In genomic region chr1:246691622-246692495, GRCh38 we compare ENCODE assay signal across 17 cellular contexts. TPM values are rescaled to one million over a fixed set of nuclear protein-coding genes. Genes with fewer than 3 reads are reported as not detected.
DNase-seq lines count a peak whose midpoint lies in the region; ATAC-seq and TF ChIP-seq lines count a peak whose summit lies in the region.
"Had no signal": no experiment of that assay in that cellular context is flagged by ENCODE, and none has a peak within 500 bp of the region (broad histone marks: within the 10 kb centered on the region; RNA-seq: fewer than 3 reads in every experiment).

No MANE protein-coding gene starts in this region.

- H3F3A ChIP-seq in neural cell (ENCODE audit: insufficient read depth, low read length, poor library complexity, severe bottlenecking): no peaks in the 10 kb centered on the region

- H3K9me3 ChIP-seq in Karpas-422 (ENCODE audit: low read length) (no peaks in the 10 kb centered on the region), neural cell (ENCODE audit: low read length) (no peaks in the 10 kb centered on the region)

- no peaks in the 10 kb centered on the region for H4K20me1 ChIP-seq in Karpas-422 (ENCODE audit: insufficient read depth, low read depth, low read length)
- no peaks in the 10 kb centered on the region for H4K20me1 ChIP-seq in neural cell (ENCODE audit: insufficient read depth)

- H3K4me1 ChIP-seq in Karpas-422 (ENCODE audit: low read length): peaks cover 26% of the 10 kb centered on the region

- no peaks in the 10 kb centered on the region for H3K79me2 ChIP-seq in Karpas-422 (ENCODE audit: low read length)
- no peaks in the 10 kb centered on the region for H3K79me2 ChIP-seq in neural cell (replicated peaks; ENCODE audit: insufficient read depth, low read length)

- H2AFZ ChIP-seq in Karpas-422 (ENCODE audit: low read length) (no peak overlapping the region), neural cell (ENCODE audit: low read depth, low read length) (no peak overlapping the region)

- TF ChIP-seq CTCF in AG10803 (conservative IDR thresholded peaks at IDR 0.05; ENCODE audit: low read length) (no peak), fibroblast of mammary gland (conservative IDR thresholded peaks at IDR 0.05; ENCODE audit: control insufficient read depth, insufficient read depth, low read depth, low read length) (no peak), neural cell (IDR thresholded peaks at IDR 0.05; ENCODE audit: poor library complexity, severe bottlenecking) (no peak), GM20000 (IDR thresholded peaks at IDR 0.05; ENCODE audit: extremely low read depth, missing control alignments) (no peak)

- TF ChIP-seq RAD21 in neural cell (conservative IDR thresholded peaks at IDR 0.05): no peak

- H3K27me3 ChIP-seq in Karpas-422 (ENCODE audit: low read length) (no peaks in the 10 kb centered on the region), neural cell (ENCODE audit: insufficient read depth, low read depth, low read length) (no peaks in the 10 kb centered on the region)

- no peak for TF ChIP-seq EP300 in neural cell (conservative IDR thresholded peaks at IDR 0.05; ENCODE audit: poor library complexity, severe bottlenecking)

- H3K4me3 ChIP-seq in AG10803 (ENCODE audit: low read length): no peak overlapping the region
- no peak overlapping the region for H3K4me3 ChIP-seq in Karpas-422 (ENCODE audit: low read length)
- H3K4me3 ChIP-seq in fibroblast of mammary gland (ENCODE audit: control insufficient read depth, low read depth, low read length): no peak overlapping the region
- peak overlapping the region; percentile 22 for H3K4me3 ChIP-seq in neural cell (ENCODE audit: low read length)
- H3K4me3 ChIP-seq: SK-N-MC had no signal

- H3K4me2 ChIP-seq in Karpas-422 (ENCODE audit: low read depth, low read length, poor library complexity, severe bottlenecking) (no peak overlapping the region), neural cell (ENCODE audit: low read length) (no peak overlapping the region)

- ATAC-seq in HG03095 (IDR thresholded peaks at IDR 0.05; ENCODE audit: unreplicated experiment) (no peak), HG02642 (IDR thresholded peaks at IDR 0.05; ENCODE audit: poor library complexity, unreplicated experiment) (no peak)
- ATAC-seq: activated naive CD8-positive, alpha-beta T cell treated with anti-CD3 and anti-CD28 coated beads, Interleukin-2, amount 50 U/mL, for 24 hours; PC-3 had no signal

- DNase-seq in AG10803 (ENCODE audit: low read depth) (peak; percentile 32), Karpas-422 (peak; percentile 45), fibroblast of mammary gland (ENCODE audit: low read depth) (peak; percentile 27), GM20000 (ENCODE audit: low spot score) (no peak), NCI-H345 (lab: John Stamatoyannopoulos, UW) (no peak)
- DNase-seq: activated CD4-positive, alpha-beta T cell treated with anti-CD3 and anti-CD28 coated beads, Interleukin-2, amount 10 ng/mL, durations not matched to agents 7 days and 5 days; activated naive CD8-positive, alpha-beta T cell treated with anti-CD3 and anti-CD28 coated beads, Interleukin-2, amount 50 U/mL, for 24 hours; midbrain; NCI-H187; NCI-H69; PC-3; stimulated activated naive CD4-positive, alpha-beta T cell treated with Interleukin-2 at 50 U/mL for 16 hours had no signal

- H3K9me2 ChIP-seq in Karpas-422 (replicated peaks; ENCODE audit: insufficient read depth, low read length) (no peaks in the 10 kb centered on the region), neural cell (ENCODE audit: insufficient read depth, low read length) (no peaks in the 10 kb centered on the region)

- H3K27ac ChIP-seq in Karpas-422 (ENCODE audit: low read length) (no peak overlapping the region), neural cell (ENCODE audit: low read length) (peak overlapping the region; percentile 28)
- H3K27ac ChIP-seq: HL-60, SK-N-MC had no signal

- H3K36me3 ChIP-seq in Karpas-422 (ENCODE audit: insufficient read depth, low read length): 0 out of 2 replicates have a peak, but pooled peaks cover 2% of the 10 kb centered on the region
- no peaks in the 10 kb centered on the region for H3K36me3 ChIP-seq in neural cell (ENCODE audit: insufficient read depth, low read length)

- H3K9ac ChIP-seq in Karpas-422 (ENCODE audit: low read length) (no peak overlapping the region), neural cell (ENCODE audit: low read length) (no peak overlapping the region)

TF ChIP-seq in neural cell, 6 proteins besides CTCF, POLR2A, EP300 and RAD21:
- no peak for TF ChIP-seq SMC3 (conservative IDR thresholded peaks at IDR 0.05; ENCODE audit: poor library complexity)
- no peak for TF ChIP-seq TAF1 (IDR thresholded peaks at IDR 0.05; ENCODE audit: low read depth)
- no peak for TF ChIP-seq POLR2AphosphoS5 (IDR thresholded peaks at IDR 0.05)
- no peak for TF ChIP-seq REST (IDR thresholded peaks at IDR 0.05; ENCODE audit: borderline replicate concordance)
- TF ChIP-seq EZH2 (IDR thresholded peaks at IDR 0.05; ENCODE audit: borderline replicate concordance, insufficient read depth, low read length, poor library complexity, severe bottlenecking): no peak
- no peak for TF ChIP-seq MXI1 (conservative IDR thresholded peaks at IDR 0.05; ENCODE audit: poor library complexity, severe bottlenecking)

RNA-seq across cellular contexts. Expression of gene SCCPDH, which starts 32.4 kb away (rescaled TPM):
- total RNA-seq in Karpas-422 (2014; rRNA removed; shearing (Covaris generic); ENCODE audit: low replicate concordance): 35.1 and 42.3 TPM in 2 replicates
- 94.2 and 98.5 TPM in 2 replicates for polyA plus RNA-seq in neural cell
- polyA minus RNA-seq in neural cell: 72.6 and 77.0 TPM in 2 replicates

Comparison
In these comparisons a context has a peak if more than half of its experiments do, and no peak if none do; other contexts are left out.
1. DNase-seq: peak in AG10803 (single experiment), Karpas-422 (single experiment) and fibroblast of mammary gland (single experiment); none in GM20000 (single experiment) and NCI-H345 (single experiment).